Comparison of ENCODE assay signal across 22 cellular contexts in genomic region chr11:14793546-14793945, GRCh38.
DNase-seq lines count a peak whose midpoint lies in the region; ATAC-seq, FAIRE-seq and TF ChIP-seq lines count a peak whose summit lies in the region.
"Had no signal": no experiment of that assay in that cellular context is flagged by ENCODE, and none has a peak within 500 bp of the region (broad histone marks: within the 10 kb centered on the region; RNA-seq: fewer than 3 reads in every experiment).

No MANE protein-coding gene starts in this region.

- 89 to 91% methylated on average over 2 of the region's 2 CpGs for WGBS in upper lobe of left lung, 2 donors

- CTCF ChIA-PET in HEK293T (lab: Yijun Ruan, JAX), result interaction anchor here (2.8 kb wide), 1 partner anchor 114 kb away, joined by 9 read pairs; no protein-coding TSS in a partner anchor

- no peak for TF ChIP-seq POLR2A in upper lobe of left lung (IDR thresholded peaks at IDR 0.05)

- no peaks in the 10 kb centered on the region for H3K27me3 ChIP-seq in upper lobe of left lung
- H3K27me3 ChIP-seq: BLaER1 treated with 17β-estradiol and CSF1 and Interleukin-3, amounts not matched to agents 10 nM and 100 nM had no signal

- FAIRE-seq in islet of Langerhans (lab: Jason Lieb, UNC), result peak; percentile 79
- FAIRE-seq: A549, G401.6 had no signal

- H3K4me1 ChIP-seq in upper lobe of left lung, result peaks cover 0 to 3% (median 0%) of the 10 kb centered on the region in 4 donors
- H3K4me1 ChIP-seq: A549 had no signal

- no peak for TF ChIP-seq CTCF in upper lobe of left lung (IDR thresholded peaks at IDR 0.05)

- H3K4me3 ChIP-seq in upper lobe of left lung, result no peak overlapping the region
- H3K4me3 ChIP-seq: A549; BLaER1 treated with 17β-estradiol and CSF1 and Interleukin-3, amounts not matched to agents 10 nM and 100 nM had no signal

- POLR2A ChIA-PET in HEK293T (lab: Yijun Ruan, JAX), result no interaction called here

- in situ Hi-C loops in KBM-7 (cut with MboI; ENCODE audit: low pct_unique_long_range_greater_than_20kb, low sequenced_read_pairs), result loop anchor here (25.0 kb wide), 1 partner anchor 256 kb away; no protein-coding TSS in a partner anchor

- ATAC-seq in upper lobe of left lung (ENCODE audit: low FRiP score in 2 of 2), result no peak
- ATAC-seq: A549, HCT116, PC-3, T-cell had no signal

- no peaks in the 10 kb centered on the region for H3K9me3 ChIP-seq in upper lobe of left lung
- H3K9me3 ChIP-seq: A549 had no signal

- no peak overlapping the region for H3K27ac ChIP-seq in upper lobe of left lung
- H3K27ac ChIP-seq: A549; BLaER1 treated with 17β-estradiol and CSF1 and Interleukin-3, amounts not matched to agents 10 nM and 100 nM had no signal

- DNase-seq in COLO829 (ENCODE audit: low spot score) (peak; percentile 30), HEK293T (ENCODE audit: extremely low spot score) (peak; percentile 10), amniotic epithelial cell (ENCODE audit: low read depth) (peak; percentile 51), KBM-7 (no peak), upper lobe of left lung (no peak), NCI-H1092 (lab: John Stamatoyannopoulos, UW) (no peak)
- DNase-seq: AML-193; CD4-positive, alpha-beta T cell; COR-L47; Kasumi-1; NCI-H2029; NCI-H345; NCI-H510A treated with DMSO at 0.1 percent for 48 hours; NCI-H82; NK-92 treated with Interleukin-12 subunit alpha and Interleukin-12 subunit beta, amount 100 ng/mL, for 24 hours; PC-3; T-cell had no signal

- no peaks in the 10 kb centered on the region for H3K36me3 ChIP-seq in upper lobe of left lung

- TF ChIP-seq EP300 in upper lobe of left lung (IDR thresholded peaks at IDR 0.05), result no peak

TF ChIP-seq in HEK293T, 16 proteins besides CTCF, POLR2A, EP300 and RAD21:
- TF ChIP-seq CTBP1 (IDR thresholded peaks at IDR 0.05; ENCODE audit: borderline replicate concordance) (no peak), BHLHE40 (IDR thresholded peaks at IDR 0.05; ENCODE audit: borderline replicate concordance) (no peak), L3MBTL2 (conservative IDR thresholded peaks at IDR 0.05) (no peak), LEF1 (IDR thresholded peaks at IDR 0.05; ENCODE audit: borderline replicate concordance) (no peak), TARDBP (IDR thresholded peaks at IDR 0.05) (no peak), FOXA1 (IDR thresholded peaks at IDR 0.05) (no peak), SP1 (IDR thresholded peaks at IDR 0.05) (no peak), ARNT (IDR thresholded peaks at IDR 0.05) (no peak), NFRKB (IDR thresholded peaks at IDR 0.05) (no peak), FOXK2 (IDR thresholded peaks at IDR 0.05) (no peak), ELF4 (IDR thresholded peaks at IDR 0.05) (no peak), SUZ12 (IDR thresholded peaks at IDR 0.05) (no peak), HDGF (IDR thresholded peaks at IDR 0.05; ENCODE audit: borderline replicate concordance) (no peak), FOXM1 (IDR thresholded peaks at IDR 0.05; ENCODE audit: borderline replicate concordance) (no peak), PKNOX1 (IDR thresholded peaks at IDR 0.05) (no peak), ZNF384 (IDR thresholded peaks at IDR 0.05) (no peak)

Comparison
In these comparisons a context has a peak if more than half of its experiments do, and no peak if none do; other contexts are left out.
1. DNase-seq: peak in COLO829 (single experiment), HEK293T (single experiment) and amniotic epithelial cell (single experiment); none in KBM-7 (single experiment), upper lobe of left lung (0 of 2) and NCI-H1092 (single experiment).